10 cellular contexts compared by ENCODE assay signal in the genomic region with DNA sequence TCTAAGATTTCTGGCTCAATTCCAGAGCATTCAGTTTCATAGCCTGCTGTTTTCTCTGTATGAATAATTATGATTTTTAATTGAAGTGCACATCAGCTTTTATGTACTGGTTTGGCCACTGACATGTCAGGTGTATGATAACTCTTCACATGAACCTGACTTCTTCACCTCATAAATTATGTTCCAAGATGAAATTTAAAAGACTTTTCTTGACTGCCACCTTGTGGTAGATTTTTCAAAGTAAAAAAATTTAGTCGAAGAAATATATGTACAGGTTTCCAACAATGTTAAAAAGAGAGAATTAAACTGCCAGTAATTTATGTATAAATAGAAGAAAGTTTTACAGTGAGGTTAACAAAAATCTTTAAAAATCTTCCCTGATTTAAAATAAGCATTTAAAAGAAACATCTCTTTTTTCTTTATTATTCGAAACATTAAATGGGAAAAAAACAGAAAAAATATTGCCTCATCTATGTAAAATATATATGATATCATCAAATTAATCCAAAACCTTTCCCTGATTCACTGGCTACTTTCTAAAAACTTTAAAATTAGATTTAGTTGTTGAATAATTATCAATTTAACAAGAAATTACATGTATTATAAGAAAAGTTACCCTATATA.
DNase-seq lines count a peak whose midpoint lies in the region; ATAC-seq and TF ChIP-seq lines count a peak whose summit lies in the region.
"Had no signal": no experiment of that assay in that cellular context is flagged by ENCODE, and none has a peak within 500 bp of the region (broad histone marks: within the 10 kb centered on the region; RNA-seq: fewer than 3 reads in every experiment).

No MANE protein-coding gene starts in this region.

- H3K4me2 ChIP-seq in osteoblast (ENCODE audit: insufficient read depth, low read length): no peak overlapping the region

- no peak overlapping the region for H3K4me3 ChIP-seq in cardiac fibroblast (replicated peaks in 1 of 2; ENCODE audit: low read depth in 2 of 2, low read length in 2 of 2)
- H3K4me3 ChIP-seq in osteoblast (ENCODE audit: insufficient read depth, low read length): no peak overlapping the region

- H3K27me3 ChIP-seq in osteoblast (ENCODE audit: insufficient read depth, low read length): no peaks in the 10 kb centered on the region

- TF ChIP-seq CTCF in cardiac fibroblast (IDR thresholded peaks at IDR 0.05; ENCODE audit: low read depth, low read length): peak; percentile 14
- TF ChIP-seq CTCF in osteoblast (IDR thresholded peaks at IDR 0.05; ENCODE audit: extremely low read depth, low read depth, low read length): peak; percentile 43

- H4K20me1 ChIP-seq in osteoblast (ENCODE audit: insufficient read depth, low read length): no peaks in the 10 kb centered on the region

- no peak overlapping the region for H3K27ac ChIP-seq in osteoblast (ENCODE audit: low read depth, low read length)

- no peaks in the 10 kb centered on the region for H3K9me3 ChIP-seq in osteoblast (ENCODE audit: low read depth, low read length)

- no peaks in the 10 kb centered on the region for H3K4me1 ChIP-seq in osteoblast (ENCODE audit: insufficient read depth, low read length)

- H3K36me3 ChIP-seq in osteoblast (ENCODE audit: insufficient read depth, low read length): no peaks in the 10 kb centered on the region

- H2AFZ ChIP-seq in osteoblast (ENCODE audit: low read length): no peak overlapping the region

- no peak for ATAC-seq in GM21528 (IDR thresholded peaks at IDR 0.05; ENCODE audit: low FRiP score, unreplicated experiment)
- ATAC-seq in HG02852 (IDR thresholded peaks at IDR 0.05; ENCODE audit: unreplicated experiment): no peak
- ATAC-seq: left ventricle myocardium superior; stimulated activated effector memory CD8-positive, alpha-beta T cell treated with anti-CD3 and anti-CD28 coated beads, Interleukin-12 subunit alpha, Interleukin-12 subunit beta, amount 100 ng/mL, for 72 hours had no signal

- H3K79me2 ChIP-seq in osteoblast (ENCODE audit: insufficient read depth, low read length): no peaks in the 10 kb centered on the region

- DNase-seq in DMS 273 (lab: John Stamatoyannopoulos, UW; ENCODE audit: unreplicated experiment) (peak; percentile 42), DMS 273 treated with DMSO at 0.1 percent for 48 hours (lab: John Stamatoyannopoulos, UW) (no peak), NCI-H128 (lab: John Stamatoyannopoulos, UW; ENCODE audit: unreplicated experiment) (peak; percentile 6), cardiac fibroblast (ENCODE audit: low read depth in 2 of 2) (peak; percentile 19 to 43), osteoblast (ENCODE audit: insufficient read length, low spot score, missing footprints) (no peak), OCI-M2 (lab: John Stamatoyannopoulos, UW; ENCODE audit: unreplicated experiment) (no peak)
- DNase-seq: left ventricle myocardium superior had no signal

Comparison
In these comparisons a context has a peak if more than half of its experiments do, and no peak if none do; other contexts are left out.
1. DNase-seq: peak in DMS 273 (single experiment), NCI-H128 (single experiment) and cardiac fibroblast (2 of 2); none in DMS 273 treated with DMSO at 0.1 percent for 48 hours (single experiment), osteoblast (single experiment) and OCI-M2 (single experiment).